14 cellular contexts compared by ENCODE assay signal in the genomic region with DNA sequence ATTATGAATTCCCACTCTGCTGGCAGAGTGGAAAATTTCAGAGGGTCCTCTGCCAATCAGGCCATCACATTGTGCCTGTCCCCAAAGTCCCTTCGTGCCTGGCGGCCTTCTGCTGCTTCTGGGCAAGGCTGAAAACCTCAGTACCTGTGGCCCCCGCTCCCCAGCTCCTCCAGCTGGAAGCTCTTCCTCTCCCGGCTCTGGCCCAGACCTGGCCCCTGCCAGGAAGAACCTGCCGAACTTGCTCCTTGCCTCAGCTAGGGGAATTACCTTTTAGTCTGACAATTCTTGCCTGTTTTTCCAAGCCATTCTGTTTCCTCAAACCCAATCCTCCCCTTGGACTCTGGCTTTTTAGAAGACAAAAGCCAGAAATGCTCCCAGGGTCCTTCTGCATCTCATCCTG. TPM values are rescaled to one million over a fixed set of nuclear protein-coding genes. Genes with fewer than 3 reads are reported as not detected.
A peak's percentile ranks its signal among the peaks of the same experiment; 100 is the strongest.
DNase-seq lines count a peak whose midpoint lies in the region; ATAC-seq and TF ChIP-seq lines count a peak whose summit lies in the region.
"Had no signal": no experiment of that assay in that cellular context is flagged by ENCODE, and none has a peak within 500 bp of the region (broad histone marks: within the 10 kb centered on the region; RNA-seq: fewer than 3 reads in every experiment).

No MANE protein-coding gene starts in this region.

- no peaks in the 10 kb centered on the region for H3K79me1 ChIP-seq in IMR-90 (ENCODE audit: low read depth in 1 of 2, low read length in 2 of 2)

- BruUV-seq in IMR-90 (replicated peaks; lab: Mats Ljungman, UMichigan), result no TSS peak

- H2BK120ac ChIP-seq in IMR-90 (ENCODE audit: low read depth, low read length), result peak overlapping the region; percentile 68

- H2BK5ac ChIP-seq in IMR-90 (ENCODE audit: low read depth, low read length, poor library complexity, severe bottlenecking), result peak overlapping the region; percentile 41

- ATAC-seq in IMR-90 (ENCODE audit: low read depth), result no peak
- no peak for ATAC-seq in GM18861 (IDR thresholded peaks at IDR 0.05; ENCODE audit: unreplicated experiment)

- dilution Hi-C loops in IMR-90 (cut with HindIII; ENCODE audit: low sequenced_read_pairs, unreplicated experiment), result no loop called here

- peak overlapping the region; percentile 49 for H2BK20ac ChIP-seq in IMR-90 (ENCODE audit: low read depth, low read length)

- TF ChIP-seq CTCF in IMR-90 (conservative IDR thresholded peaks at IDR 0.05; ENCODE audit: low read depth, low read length), result no peak
- TF ChIP-seq CTCF in epithelial cell of esophagus (IDR thresholded peaks at IDR 0.05; ENCODE audit: insufficient read depth, low read depth, low read length, missing control alignments), result no peak
- TF ChIP-seq CTCF in thyroid gland (IDR thresholded peaks at IDR 0.05), result no peak

- no peak overlapping the region for H4K5ac ChIP-seq in IMR-90 (ENCODE audit: low read depth, low read length)

- intact Hi-C loops in IMR-90 (cut with micrococcal nuclease), result no loop called here
- intact Hi-C loops in thyroid gland (cut with DNase I), result no loop called here

- in situ Hi-C loops in IMR-90 (cut with MboI; ENCODE audit: low sequenced_read_pairs), result no loop called here

- H3K14ac ChIP-seq in IMR-90 (replicated peaks; ENCODE audit: low read depth, low read length), result peak overlapping the region; percentile 31; the same call in 1 of the 2 replicates

- no peak for TF ChIP-seq RAD21 in IMR-90 (IDR thresholded peaks at IDR 0.05; ENCODE audit: low read length)

- H3K4me3 ChIP-seq in IMR-90 (ENCODE audit: insufficient read depth, low read depth, low read length) (no peak overlapping the region), epithelial cell of esophagus (ENCODE audit: low read length) (no peak overlapping the region), mucosa of stomach (ENCODE audit: low read length) (no peak overlapping the region), thyroid gland (replicated peaks in 1 of 3) (no peak overlapping the region)
- H3K4me3 ChIP-seq: tibial nerve had no signal

- peak overlapping the region; percentile 85; the same call in 2 of the 3 replicates for H2BK15ac ChIP-seq in IMR-90 (ENCODE audit: low read depth, low read length)

- no peaks in the 10 kb centered on the region for H4K20me1 ChIP-seq in IMR-90 (ENCODE audit: insufficient read depth, low read length)

- H3K9me1 ChIP-seq in IMR-90 (ENCODE audit: insufficient read depth, low read length), result peaks cover 15% of the 10 kb centered on the region

- H3K56ac ChIP-seq in IMR-90 (ENCODE audit: extremely low read depth, insufficient read depth, low read length), result no peak overlapping the region

- H3K36me3 ChIP-seq in IMR-90 (ENCODE audit: control insufficient read depth, insufficient read depth, low read length), result no peaks in the 10 kb centered on the region
- H3K36me3 ChIP-seq in mucosa of stomach (ENCODE audit: control insufficient read depth, insufficient read depth, low read length), result no peaks in the 10 kb centered on the region
- H3K36me3 ChIP-seq in thyroid gland, result no peaks in the 10 kb centered on the region
- H3K36me3 ChIP-seq: BE2C, tibial nerve had no signal

- no peak overlapping the region for H3K9ac ChIP-seq in IMR-90 (ENCODE audit: low read depth, low read length)
- peak overlapping the region; percentile 23 for H3K9ac ChIP-seq in mucosa of stomach (ENCODE audit: low read length)

- H3K27me3 ChIP-seq in IMR-90 (ENCODE audit: control insufficient read depth, insufficient read depth, low read length), result no peaks in the 10 kb centered on the region
- H3K27me3 ChIP-seq in mucosa of stomach (ENCODE audit: control insufficient read depth, insufficient read depth, low read length), result no peaks in the 10 kb centered on the region
- no peaks in the 10 kb centered on the region for H3K27me3 ChIP-seq in thyroid gland
- H3K27me3 ChIP-seq: tibial nerve had no signal

- peak overlapping the region; percentile 61; the same call in 1 of the 2 replicates for H4K91ac ChIP-seq in IMR-90 (ENCODE audit: insufficient read depth, low read depth, low read length)

- peak overlapping the region; percentile 56; the same call in 1 of the 2 replicates for H3K27ac ChIP-seq in IMR-90 (ENCODE audit: insufficient read depth, low read length)
- H3K27ac ChIP-seq in thyroid gland, result peak overlapping the region in 1 of 3 donors; percentile 12

- H3K4me1 ChIP-seq in IMR-90 (ENCODE audit: control insufficient read depth, insufficient read depth, low read length), result peaks cover 22% of the 10 kb centered on the region
- H3K4me1 ChIP-seq in mucosa of stomach (ENCODE audit: control insufficient read depth, insufficient read depth, low read length), result peaks cover 17% of the 10 kb centered on the region
- peaks cover 5 to 22% of the 10 kb centered on the region in 2 donors for H3K4me1 ChIP-seq in thyroid gland
- H3K4me1 ChIP-seq: BE2C had no signal

- H3K9me3 ChIP-seq in IMR-90 (ENCODE audit: control insufficient read depth, insufficient read depth, low read length) (no peaks in the 10 kb centered on the region), mucosa of stomach (ENCODE audit: control insufficient read depth, low read length) (no peaks in the 10 kb centered on the region), thyroid gland (no peaks in the 10 kb centered on the region)
- H3K9me3 ChIP-seq: BE2C, tibial nerve had no signal

- POLR2A ChIA-PET in IMR-90 (lab: Charles Lee; ENCODE audit: unreplicated experiment), result no interaction called here
- POLR2A ChIA-PET in HEK293T (lab: Yijun Ruan, JAX), result interaction anchor here (0.5 kb wide), 1 partner anchor 98 kb away, joined by 3 read pairs; no protein-coding TSS in a partner anchor

- TF ChIP-seq POLR2A in IMR-90 (IDR thresholded peaks at IDR 0.05; ENCODE audit: low read depth, low read length), result no peak
- no peak for TF ChIP-seq POLR2A in thyroid gland (IDR thresholded peaks at IDR 0.05)

- H4K8ac ChIP-seq in IMR-90 (ENCODE audit: low read depth in 2 of 2, low read length in 2 of 2), result peak overlapping the region in 1 of 2 experiments; percentile 16; a peak in 1 of 4 replicates

- H3K4ac ChIP-seq in IMR-90 (ENCODE audit: low read depth, low read length), result peak overlapping the region; percentile 54; the same call in 1 of the 2 replicates

- H3K23ac ChIP-seq in IMR-90 (ENCODE audit: low read depth, low read length), result no peak overlapping the region

- H2AK9ac ChIP-seq in IMR-90 (replicated peaks; ENCODE audit: low read depth, low read length, poor library complexity), result no peak overlapping the region

- H2AFZ ChIP-seq in IMR-90 (replicated peaks; ENCODE audit: low read length, poor library complexity), result peak overlapping the region; percentile 58

- WGBS in IMR-90 (ENCODE audit: extremely low coverage in 2 of 2, insufficient read length in 1 of 2), 2 experiments, result 94% methylated on average over 3 of the region's 5 CpGs; no CpG with 5 or more reads in 1 of the 2 experiments
- 75 to 82% methylated on average over 5 of the region's 5 CpGs for WGBS in thyroid gland, 2 donors

- no peak overlapping the region; the same call in 1 of the 2 replicates for H2AK5ac ChIP-seq in IMR-90 (ENCODE audit: low read depth, low read length)

- no peak overlapping the region for H3K4me2 ChIP-seq in IMR-90 (ENCODE audit: low read depth, low read length)

- peak overlapping the region; percentile 66 for H3K18ac ChIP-seq in IMR-90 (ENCODE audit: low read depth, low read length)

- CTCF ChIA-PET in IMR-90 (lab: Yijun Ruan, JAX) (no interaction called here), HEK293T (lab: Yijun Ruan, JAX) (no interaction called here)

- DNase-seq in IMR-90, result no peak
- peak; percentile 78 for DNase-seq in epithelial cell of esophagus (ENCODE audit: low read depth)
- DNase-seq in thyroid gland, result peak; percentile 12 to 56
- DNase-seq in HEK293T (ENCODE audit: extremely low spot score), result no peak
- DNase-seq in MV-4-11 (lab: John Stamatoyannopoulos, UW), result no peak
- no peak for DNase-seq in NCI-H345 (lab: John Stamatoyannopoulos, UW)
- DNase-seq: activated naive CD4-positive, alpha-beta T cell treated with anti-CD3 and anti-CD28 coated beads, Interleukin-2, amount 10 ng/mL, durations not matched to agents 7 days and 5 days; BE2C; GOT3; stimulated activated CD4-positive, alpha-beta T cell treated with anti-CD3 and anti-CD28 coated beads, Interleukin-2, amount 100 ng/mL, for 24 hours had no signal

TF ChIP-seq in IMR-90, 13 proteins besides CTCF, POLR2A, EP300 and RAD21:
- TF ChIP-seq, protein P1, sequence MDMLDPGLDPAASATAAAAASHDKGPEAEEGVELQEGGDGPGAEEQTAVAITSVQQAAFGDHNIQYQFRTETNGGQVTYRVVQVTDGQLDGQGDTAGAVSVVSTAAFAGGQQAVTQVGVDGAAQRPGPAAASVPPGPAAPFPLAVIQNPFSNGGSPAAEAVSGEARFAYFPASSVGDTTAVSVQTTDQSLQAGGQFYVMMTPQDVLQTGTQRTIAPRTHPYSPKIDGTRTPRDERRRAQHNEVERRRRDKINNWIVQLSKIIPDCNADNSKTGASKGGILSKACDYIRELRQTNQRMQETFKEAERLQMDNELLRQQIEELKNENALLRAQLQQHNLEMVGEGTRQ (IDR thresholded peaks at IDR 0.05; ENCODE audit: low read depth, low read length), result no peak
- no peak for TF ChIP-seq CHD1 (IDR thresholded peaks at IDR 0.05; ENCODE audit: low read depth, low read length)
- no peak for TF ChIP-seq CEBPB (IDR thresholded peaks at IDR 0.05; ENCODE audit: low read depth, low read length)
- TF ChIP-seq NFE2L2 (IDR thresholded peaks at IDR 0.05; ENCODE audit: low read depth, low read length), result no peak

TF ChIP-seq in HEK293T, 16 proteins besides CTCF, POLR2A, EP300 and RAD21:
- TF ChIP-seq SP1 (IDR thresholded peaks at IDR 0.05) (no peak), CTBP1 (IDR thresholded peaks at IDR 0.05; ENCODE audit: borderline replicate concordance) (no peak), ZNF384 (IDR thresholded peaks at IDR 0.05) (no peak), SUZ12 (IDR thresholded peaks at IDR 0.05) (no peak), TARDBP (IDR thresholded peaks at IDR 0.05) (no peak), FOXM1 (IDR thresholded peaks at IDR 0.05; ENCODE audit: borderline replicate concordance) (no peak), BHLHE40 (IDR thresholded peaks at IDR 0.05; ENCODE audit: borderline replicate concordance) (no peak), L3MBTL2 (conservative IDR thresholded peaks at IDR 0.05) (no peak)

RNA-seq across cellular contexts. Expression of a gene that starts 27.9 kb away (rescaled TPM):
- total RNA-seq in IMR-90 (2012; rRNA removed) (under 0.01 TPM in 2 replicates), thyroid gland (10 to 100 TPM in 1 of 4 donors, 1 to 10 TPM in 3; 3.3 to 11.0 (median 9.7) TPM)
- polyA plus RNA-seq in IMR-90 (2012; rRNA removed), result 0.04 and 0.09 TPM in 2 replicates
- 0.06 and 0.10 TPM in 2 replicates for polyA plus RNA-seq in IMR-90 (2012; cell fraction: cytosol; rRNA removed)
- polyA plus RNA-seq in IMR-90 (2012; cell fraction: nucleus; rRNA removed; ENCODE audit: low replicate concordance), result 0.01 and 0.02 TPM in 2 replicates
- total RNA-seq: T-helper 2 cell treated with Interferon-gamma antibody and Interleukin-4, amounts not matched to agents 100 ng/mL and 5 ng/mL, for 36 hours had no signal

Comparison
In these comparisons a context has a peak if more than half of its experiments do, and no peak if none do; other contexts are left out.
1. DNase-seq: peak in epithelial cell of esophagus (single experiment) and thyroid gland (2 of 2); none in IMR-90 (single experiment), HEK293T (single experiment), MV-4-11 (single experiment) and NCI-H345 (single experiment).